In genomic region chr2:88350641-88351601, GRCh38 we compare ENCODE assay signal across 7 cellular contexts.
DNase-seq lines count a peak whose midpoint lies in the region; ATAC-seq lines count a peak whose summit lies in the region.

No MANE protein-coding gene starts in this region.

- H3K27ac Mint-ChIP-seq in activated CD4-positive, alpha-beta T cell treated with anti-CD3 and anti-CD28 coated beads, Interleukin-2, amount 10 ng/mL, durations not matched to agents 24 days and 14 days, result peak overlapping the region; percentile 21

- H3K4me3 ChIP-seq in Jurkat, Clone E6-1 (ENCODE audit: low read length), result no peak overlapping the region

- H3K9me3 Mint-ChIP-seq in activated CD4-positive, alpha-beta T cell treated with anti-CD3 and anti-CD28 coated beads, Interleukin-2, amount 10 ng/mL, durations not matched to agents 24 days and 14 days, result no peaks in the 10 kb centered on the region

- no peaks in the 10 kb centered on the region for H3K36me3 Mint-ChIP-seq in activated CD4-positive, alpha-beta T cell treated with anti-CD3 and anti-CD28 coated beads, Interleukin-2, amount 10 ng/mL, durations not matched to agents 24 days and 14 days (ENCODE audit: low read depth)

- peak; percentile 80 for ATAC-seq in GM18907 (IDR thresholded peaks at IDR 0.05; ENCODE audit: unreplicated experiment)

- DNase-seq in Jurkat, Clone E6-1 (ENCODE audit: low read depth, low spot score), result peak; percentile 3
- peak; percentile 91 for DNase-seq in activated CD4-positive, alpha-beta T cell treated with anti-CD3 and anti-CD28 coated beads, Interleukin-2, amount 10 ng/mL, durations not matched to agents 24 days and 14 days
- DNase-seq in ecto neural progenitor cell (ENCODE audit: low spot score), result peak; percentile 89
- DNase-seq in lung microvascular endothelial cell (ENCODE audit: low read depth in 2 of 2), result peak; percentile 39 to 56
- peak; percentile 50 for DNase-seq in stimulated activated CD8-positive, alpha-beta memory T cell treated with anti-CD3 and anti-CD28 coated beads, Interleukin-15, amount 100 ng/mL, for 24 hours (ENCODE audit: low read depth)
- no peak for DNase-seq in NCI-H1092 (lab: John Stamatoyannopoulos, UW)

- peaks cover 20% of the 10 kb centered on the region for H3K27me3 Mint-ChIP-seq in activated CD4-positive, alpha-beta T cell treated with anti-CD3 and anti-CD28 coated beads, Interleukin-2, amount 10 ng/mL, durations not matched to agents 24 days and 14 days

- intact Hi-C loops in activated CD4-positive, alpha-beta T cell treated with anti-CD3 and anti-CD28 coated beads, Interleukin-2, amount 10 ng/mL, durations not matched to agents 24 days and 14 days (cut with micrococcal nuclease), result no loop called here

- peaks cover 5% of the 10 kb centered on the region for H3K4me1 Mint-ChIP-seq in activated CD4-positive, alpha-beta T cell treated with anti-CD3 and anti-CD28 coated beads, Interleukin-2, amount 10 ng/mL, durations not matched to agents 24 days and 14 days

- peak overlapping the region; percentile 69 for H3K4me3 Mint-ChIP-seq in activated CD4-positive, alpha-beta T cell treated with anti-CD3 and anti-CD28 coated beads, Interleukin-2, amount 10 ng/mL, durations not matched to agents 24 days and 14 days
